Comparison of ENCODE assay signal across 8 cellular contexts in the genomic region with DNA sequence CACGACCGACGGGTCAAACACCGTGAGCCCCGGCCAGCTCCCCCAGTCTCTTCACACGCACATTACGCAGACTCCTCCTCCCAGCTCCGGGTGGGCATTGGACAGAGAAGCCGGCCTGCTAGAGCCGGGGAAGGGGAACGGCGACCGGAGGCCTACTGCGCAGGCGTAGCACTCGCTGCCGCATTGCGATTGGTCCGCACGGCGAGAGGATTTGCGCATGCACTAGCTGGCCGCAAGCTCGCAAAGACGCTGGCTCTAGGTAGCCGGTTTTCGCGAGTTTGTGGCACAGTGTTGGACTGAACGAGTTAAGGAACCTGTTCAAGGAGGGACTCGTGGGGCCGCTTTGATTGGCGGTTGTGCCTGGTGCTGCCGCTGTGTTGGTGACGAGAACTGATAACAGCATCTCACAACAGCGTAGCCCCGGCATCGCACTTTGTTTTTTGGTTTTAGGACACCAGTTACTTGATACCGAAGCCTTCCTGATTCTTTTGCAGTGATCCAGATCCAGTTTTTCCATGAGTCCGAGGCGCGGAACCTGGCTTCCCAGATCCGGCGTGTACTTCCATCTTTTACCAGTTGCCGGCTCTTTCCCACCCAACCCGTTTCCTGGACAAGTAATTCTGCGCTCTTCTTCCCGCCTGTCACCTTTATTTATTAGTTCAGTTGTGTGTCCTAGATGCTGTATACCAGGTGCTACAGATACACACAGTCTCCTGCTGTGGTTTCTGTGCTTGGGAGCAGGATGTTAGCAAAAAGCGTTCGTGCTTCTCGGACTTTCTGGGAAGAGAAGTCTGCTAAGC. TPM values are rescaled to one million over a fixed set of nuclear protein-coding genes. Genes with fewer than 3 reads are reported as not detected.
DNase-seq lines count a peak whose midpoint lies in the region; ATAC-seq, FAIRE-seq and TF ChIP-seq lines count a peak whose summit lies in the region.

A gene (minus strand): TSS at position 139 of the 800 bp plus-strand sequence. CDS start 185 bp downstream, outside the sequence.

- H3K4me2 ChIP-seq in OCI-LY7 (ENCODE audit: low read length) (peak within 1 kb of the TSS; percentile 95), endothelial cell of umbilical vein (ENCODE audit: insufficient read depth, low read length) (peak within 1 kb of the TSS; percentile 92)

- peaks cover 28% of the 10 kb centered on the region for H3K4me1 ChIP-seq in OCI-LY7 (ENCODE audit: insufficient read depth, low read length, poor library complexity, severe bottlenecking)
- H3K4me1 ChIP-seq in endothelial cell of umbilical vein (ENCODE audit: control insufficient read depth, extremely low read depth, insufficient read depth, low read length): peaks cover 15% of the 10 kb centered on the region

- H3K36me3 ChIP-seq in OCI-LY7 (ENCODE audit: insufficient read depth, low read length) (peaks cover 8% of the 10 kb centered on the region; the same call in 1 of the 2 replicates), endothelial cell of umbilical vein (ENCODE audit: control insufficient read depth in 2 of 2, extremely low read depth in 1 of 2, insufficient read depth in 2 of 2, low read length in 2 of 2) (no peaks in the 10 kb centered on the region)

- POLR2A ChIA-PET in OCI-LY7 (lab: Charles Lee): interaction anchor here (0.6 to 1.2 kb wide), 7 partner anchors 8 to 100 kb away, joined by 3 to 7 read pairs (median 4); no protein-coding TSS in a partner anchor
- POLR2A ChIA-PET in endothelial cell of umbilical vein (lab: Charles Lee): interaction anchor here (1.0 kb wide), 1 partner anchor 46 kb away, joined by 3 read pairs; no protein-coding TSS in a partner anchor

- BruUV-seq in OCI-LY7 (replicated peaks; lab: Mats Ljungman, UMichigan) (no TSS peak), endothelial cell of umbilical vein (replicated peaks; lab: Mats Ljungman, UMichigan) (TSS peak; percentile 71)

- TF ChIP-seq CTCF in OCI-LY7 (conservative IDR thresholded peaks at IDR 0.05; ENCODE audit: low read length) (no peak), endothelial cell of umbilical vein (IDR thresholded peaks at IDR 0.05; ENCODE audit: extremely low read depth in 1 of 2, insufficient read depth in 1 of 2, low read depth in 1 of 2, low read length in 2 of 2) (no peak)

- peak; percentile 94 for FAIRE-seq in endothelial cell of umbilical vein (lab: Jason Lieb, UNC)

- dilution Hi-C loops in endothelial cell of umbilical vein (cut with MboI; ENCODE audit: extremely low pct_ligation_motif_present, low sequenced_read_pairs): no loop called here

- TF ChIP-seq POLR2A in endothelial cell of umbilical vein (IDR thresholded peaks at IDR 0.05; ENCODE audit: low read depth, low read length): peak; percentile 88

- intact Hi-C loops in OCI-LY7 (cut with micrococcal nuclease; ENCODE audit: unreplicated experiment) (loop anchor here (1.0 to 2.0 kb wide), 2 partner anchors 56 to 83 kb away; a partner anchor contains a TSS), endothelial cell of umbilical vein (cut with micrococcal nuclease) (loop anchor here (1.0 to 2.0 kb wide), 3 partner anchors 26 to 81 kb away; no protein-coding TSS in a partner anchor)

- peaks cover 29% of the 10 kb centered on the region for H3K79me2 ChIP-seq in OCI-LY7 (ENCODE audit: insufficient read depth, low read depth, low read length)
- peaks cover 5% of the 10 kb centered on the region for H3K79me2 ChIP-seq in endothelial cell of umbilical vein (ENCODE audit: control insufficient read depth, insufficient read depth, low read length)

- DNase-seq in D341Med (ENCODE audit: low spot score) (peak; percentile 90), HuH-7.5 (ENCODE audit: low spot score) (peak; percentile 67), OCI-LY7 (ENCODE audit: low spot score) (peak; percentile 94), activated T-cell treated with anti-CD3 and anti-CD28 coated beads for 1 hour (ENCODE audit: low read depth) (peak; percentile 70), endothelial cell of umbilical vein (ENCODE audit: low read depth, low spot score) (peak; percentile 98), midbrain (lab: John Stamatoyannopoulos, UW) (peak; percentile 89)
- DNase-seq in stimulated activated CD8-positive, alpha-beta memory T cell treated with anti-CD3 and anti-CD28 coated beads, Interleukin-2, amount 100 ng/mL, for 1 hour (ENCODE audit: low read depth in 2 of 2): peak; percentile 72 to 73

- no peaks in the 10 kb centered on the region for H3K9me2 ChIP-seq in OCI-LY7 (ENCODE audit: insufficient read depth, low read length)

- CTCF ChIA-PET in OCI-LY7 (lab: Charles Lee; ENCODE audit: unreplicated experiment): interaction anchor here (0.6 to 1.0 kb wide), 3 partner anchors 24 to 81 kb away, joined by 3 to 4 read pairs (median 3); no protein-coding TSS in a partner anchor
- CTCF ChIA-PET in endothelial cell of umbilical vein (lab: Charles Lee): interaction anchor here (0.7 to 1.4 kb wide), 5 partner anchors 10 to 87 kb away, joined by 3 to 5 read pairs (median 3); no protein-coding TSS in a partner anchor

- no peaks in the 10 kb centered on the region for H3K9me3 ChIP-seq in OCI-LY7 (ENCODE audit: low read length)
- H3K9me3 ChIP-seq in endothelial cell of umbilical vein (replicated peaks; ENCODE audit: control insufficient read depth, insufficient read depth, low read length): no peaks in the 10 kb centered on the region

- H3K27ac ChIP-seq in OCI-LY7 (ENCODE audit: low read depth, low read length, poor library complexity, severe bottlenecking) (peak within 1 kb of the TSS; percentile 87), endothelial cell of umbilical vein (ENCODE audit: insufficient read depth, low read depth, low read length) (peak within 1 kb of the TSS; percentile 80)

- peaks cover 4% of the 10 kb centered on the region; the same call in 1 of the 2 replicates for H4K20me1 ChIP-seq in OCI-LY7 (ENCODE audit: insufficient read depth, low read length)
- H4K20me1 ChIP-seq in endothelial cell of umbilical vein (replicated peaks; ENCODE audit: control insufficient read depth, extremely low read depth, insufficient read depth, low read length): no peaks in the 10 kb centered on the region

- H3K9me1 ChIP-seq in endothelial cell of umbilical vein (replicated peaks; ENCODE audit: control insufficient read depth, extremely low read depth, insufficient read depth, low read length): no peaks in the 10 kb centered on the region

- H3K4me3 ChIP-seq in OCI-LY7 (ENCODE audit: low read depth, low read length, poor library complexity, severe bottlenecking) (peak within 1 kb of the TSS; percentile 77), endothelial cell of umbilical vein (replicated peaks in 1 of 3; ENCODE audit: insufficient read depth in 1 of 3, low read depth in 1 of 3, low read length in 3 of 3) (peak within 1 kb of the TSS; percentile 60 to 91 (median 72))

- peak; percentile 78 for ATAC-seq in GM21526 (IDR thresholded peaks at IDR 0.05; ENCODE audit: low FRiP score, unreplicated experiment)

- H3K27me3 ChIP-seq in endothelial cell of umbilical vein (ENCODE audit: control insufficient read depth in 2 of 2, insufficient read depth in 2 of 2, low read length in 2 of 2): no peaks in the 10 kb centered on the region

- H2AFZ ChIP-seq in OCI-LY7 (ENCODE audit: low read length): peak within 1 kb of the TSS; percentile 55; the same call in 1 of the 2 replicates
- H2AFZ ChIP-seq in endothelial cell of umbilical vein (ENCODE audit: low read depth, low read length): peak within 1 kb of the TSS; percentile 78

- peak within 1 kb of the TSS; percentile 84 for H3K9ac ChIP-seq in endothelial cell of umbilical vein (replicated peaks; ENCODE audit: extremely low read depth, insufficient read depth, low read length)

TF ChIP-seq in endothelial cell of umbilical vein, 7 proteins besides CTCF, POLR2A, EP300 and RAD21:
- TF ChIP-seq, protein P1, sequence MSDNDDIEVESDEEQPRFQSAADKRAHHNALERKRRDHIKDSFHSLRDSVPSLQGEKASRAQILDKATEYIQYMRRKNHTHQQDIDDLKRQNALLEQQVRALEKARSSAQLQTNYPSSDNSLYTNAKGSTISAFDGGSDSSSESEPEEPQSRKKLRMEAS (IDR thresholded peaks at IDR 0.05; ENCODE audit: insufficient read depth, insufficient read length): no peak
- peak; percentile 60 for TF ChIP-seq POLR2AphosphoS5 (IDR thresholded peaks at IDR 0.05; ENCODE audit: insufficient read depth, low read depth, low read length)

RNA-seq across cellular contexts. Expression of the gene that starts here (rescaled TPM):
- total RNA-seq in OCI-LY7 (2014; rRNA removed; shearing (Covaris generic)): 23.1 and 28.8 TPM in 2 replicates
- total RNA-seq in OCI-LY7 (2022): 39.4 and 45.7 TPM in 2 replicates
- 29.7 and 30.6 TPM in 2 replicates for total RNA-seq in endothelial cell of umbilical vein
- polyA plus RNA-seq in endothelial cell of umbilical vein: 17.2 and 23.7 TPM in 2 replicates
- 24.7 and 29.3 TPM in 2 replicates for polyA plus RNA-seq in endothelial cell of umbilical vein (2011; cell fraction: cytosol; rRNA removed)
- 22.8 and 29.3 TPM in 2 replicates for polyA plus RNA-seq in endothelial cell of umbilical vein (2011; cell fraction: nucleus; rRNA removed)
- polyA plus RNA-seq in endothelial cell of umbilical vein (2012): 40.2 and 40.8 TPM in 2 replicates
- 20.1 and 23.0 TPM in 2 replicates for polyA minus RNA-seq in endothelial cell of umbilical vein
- polyA minus RNA-seq in endothelial cell of umbilical vein (2011; cell fraction: cytosol; rRNA and poly(A)+ RNA removed): 26.1 TPM
- polyA minus RNA-seq in endothelial cell of umbilical vein (2011; cell fraction: nucleus; rRNA and poly(A)+ RNA removed): 5.7 and 7.1 TPM in 2 replicates

Comparison
In these comparisons a context has a peak if more than half of its experiments do, and no peak if none do; other contexts are left out.
1. Peak in every context shown above with its lines: DNase-seq, ATAC-seq, H3K4me3 ChIP-seq and H3K27ac ChIP-seq.